Comparison of ENCODE assay signal across 1 cellular context in genomic region chr6:108576724-108577123, GRCh38.
TF ChIP-seq lines count a peak whose summit lies in the region.

No MANE protein-coding gene starts in this region.

TF ChIP-seq in WTC11, 78 proteins besides CTCF, POLR2A, EP300 and RAD21 (continued from another document):
- TF ChIP-seq HMGXB4 (CRISPR knock-in tag; IDR thresholded peaks at IDR 0.05) (no peak), ATF2 (CRISPR knock-in tag; IDR thresholded peaks at IDR 0.05; ENCODE audit: borderline replicate concordance, low read depth) (no peak), FOXJ3 (CRISPR knock-in tag; IDR thresholded peaks at IDR 0.05; ENCODE audit: borderline replicate concordance) (no peak), HMGA2 (CRISPR knock-in tag; IDR thresholded peaks at IDR 0.05) (no peak), RELA (CRISPR knock-in tag; IDR thresholded peaks at IDR 0.05; ENCODE audit: borderline replicate concordance) (no peak), MAX (CRISPR knock-in tag; IDR thresholded peaks at IDR 0.05) (no peak), JUN (CRISPR knock-in tag; IDR thresholded peaks at IDR 0.05) (no peak), ZNF512 (CRISPR knock-in tag; IDR thresholded peaks at IDR 0.05; ENCODE audit: borderline replicate concordance) (no peak)
